ENCODE assay signal across 8 cellular contexts in genomic region chr17:39462644-39463375, GRCh38. TPM values are rescaled to one million over a fixed set of nuclear protein-coding genes. Genes with fewer than 3 reads are reported as not detected.
A peak's percentile ranks its signal among the peaks of the same experiment; 100 is the strongest.
DNase-seq lines count a peak whose midpoint lies in the region; TF ChIP-seq lines count a peak whose summit lies in the region.

No MANE protein-coding gene starts in this region.

- TF ChIP-seq CTCF in Peyer's patch (IDR thresholded peaks at IDR 0.05), result no peak

- peak overlapping the region; percentile 78 to 91 (median 83) for H3K4me3 ChIP-seq in Peyer's patch
- peak overlapping the region; percentile 97 for H3K4me3 ChIP-seq in endocrine pancreas (ENCODE audit: control insufficient read depth, insufficient read depth, low read length)
- H3K4me3 ChIP-seq in mucosa of stomach (ENCODE audit: low read length), result peak overlapping the region; percentile 88

- H3K36me3 ChIP-seq in Peyer's patch, result peaks cover 0 to 3% (median 0%) of the 10 kb centered on the region in 3 donors
- no peaks in the 10 kb centered on the region for H3K36me3 ChIP-seq in endocrine pancreas (ENCODE audit: control insufficient read depth, insufficient read depth, low read length)
- H3K36me3 ChIP-seq in mucosa of stomach (ENCODE audit: control insufficient read depth, insufficient read depth, low read length), result no peaks in the 10 kb centered on the region

- peak overlapping the region; percentile 78 for H3K9ac ChIP-seq in endocrine pancreas (ENCODE audit: control insufficient read depth, insufficient read depth, low read length)
- peak overlapping the region; percentile 96 for H3K9ac ChIP-seq in mucosa of stomach (ENCODE audit: low read length)

- H3K27ac ChIP-seq in Peyer's patch, result peak overlapping the region in 3 of 4 donors; percentile 96 to 99 (median 99)

- no peaks in the 10 kb centered on the region for H3K9me3 ChIP-seq in Peyer's patch
- no peaks in the 10 kb centered on the region for H3K9me3 ChIP-seq in endocrine pancreas (ENCODE audit: control insufficient read depth, low read length)
- H3K9me3 ChIP-seq in mucosa of stomach (ENCODE audit: control insufficient read depth, low read length), result no peaks in the 10 kb centered on the region

- H3K27me3 ChIP-seq in Peyer's patch, result no peaks in the 10 kb centered on the region
- H3K27me3 ChIP-seq in endocrine pancreas (ENCODE audit: control insufficient read depth, insufficient read depth, low read length), result no peaks in the 10 kb centered on the region
- no peaks in the 10 kb centered on the region for H3K27me3 ChIP-seq in mucosa of stomach (ENCODE audit: control insufficient read depth, insufficient read depth, low read length)

- DNase-seq in NCI-H748 (lab: John Stamatoyannopoulos, UW; ENCODE audit: unreplicated experiment) (peak; percentile 21), NCI-H748 treated with DMSO at 0.1 percent for 48 hours (lab: John Stamatoyannopoulos, UW) (no peak), Peyer's patch (peak in 2 of 3 donors; percentile 46 to 56), A172 (ENCODE audit: low spot score) (no peak), GDM1 (lab: John Stamatoyannopoulos, UW) (no peak)
- no peak for DNase-seq in stimulated activated CD4-positive, alpha-beta T cell treated with anti-CD3 and anti-CD28 coated beads, Interleukin-12 subunit alpha, Interleukin-12 subunit beta, amount 100 ng/mL, for 4 hours

- no peak for TF ChIP-seq POLR2A in Peyer's patch (IDR thresholded peaks at IDR 0.05)

- H3K4me1 ChIP-seq in Peyer's patch (peaks cover 0 to 26% (median 7%) of the 10 kb centered on the region in 4 donors), endocrine pancreas (ENCODE audit: control insufficient read depth, insufficient read depth, low read length) (peaks cover 9% of the 10 kb centered on the region), mucosa of stomach (ENCODE audit: control insufficient read depth, insufficient read depth, low read length) (no peaks in the 10 kb centered on the region)

RNA-seq across cellular contexts. Expression of gene CDK12, which starts 1.5 kb away (rescaled TPM):
- 100 to 1,000 TPM in 1 of 4 donors, 10 to 100 TPM in 3; 55.3 to 132 (median 81.2) TPM for total RNA-seq in Peyer's patch
- 48.9 and 50.4 TPM in 2 replicates for total RNA-seq in A172 (2014; rRNA removed; shearing (Covaris generic))

RNA-seq across cellular contexts. Expression of gene MED1, which starts 11.7 kb away (rescaled TPM):
- total RNA-seq in Peyer's patch, result 10 to 100 TPM; 22.5 to 41.0 (median 36.8) TPM
- total RNA-seq in A172 (2014; rRNA removed; shearing (Covaris generic)), result 17.2 and 19.3 TPM in 2 replicates

Comparison
In these comparisons a context has a peak if more than half of its experiments do, and no peak if none do; other contexts are left out.
1. DNase-seq: peak in NCI-H748 (single experiment) and Peyer's patch (2 of 3); none in NCI-H748 treated with DMSO at 0.1 percent for 48 hours (single experiment), A172 (single experiment), stimulated activated CD4-positive, alpha-beta T cell treated with anti-CD3 and anti-CD28 coated beads, Interleukin-12 subunit alpha, Interleukin-12 subunit beta, amount 100 ng/mL, for 4 hours (single experiment) and GDM1 (single experiment).
2. Peak in every context shown above with its lines, with median percentiles within 50 percentile points of each other: H3K4me3 ChIP-seq.